In the genomic region with DNA sequence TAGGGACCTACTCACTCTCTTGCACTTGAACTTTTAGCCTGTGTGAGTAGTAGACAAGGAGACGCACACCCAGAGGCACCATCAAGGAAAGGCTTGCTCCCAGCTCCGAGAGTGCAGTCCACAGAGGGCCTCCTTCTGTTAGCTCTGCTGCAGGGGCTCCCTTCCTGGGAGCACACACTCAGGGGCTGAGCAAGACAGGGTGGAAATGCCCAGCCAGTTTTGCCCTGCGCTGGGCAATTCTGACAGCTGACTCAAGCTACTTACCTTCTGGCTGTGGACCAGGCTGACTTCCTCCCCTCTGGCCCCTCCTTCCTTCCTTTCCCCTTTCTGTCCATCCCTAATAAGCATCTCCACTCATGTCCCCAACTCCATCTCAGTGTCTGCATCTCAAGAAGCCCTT, we compare ENCODE assay signal across 13 cellular contexts.
"Had no signal": no experiment of that assay in that cellular context is flagged by ENCODE, and none has a peak within 500 bp of the region (broad histone marks: within the 10 kb centered on the region; RNA-seq: fewer than 3 reads in every experiment).

No MANE protein-coding gene starts in this region.

- H3K9me3 ChIP-seq: heart left ventricle, neutrophil, transverse colon had no signal

- H3K27ac ChIP-seq: heart left ventricle, neutrophil, transverse colon had no signal

- ATAC-seq: activated T-cell treated with anti-CD3 and anti-CD28 coated beads, Interleukin-2, amount 50 U/mL, for 72 hours; heart left ventricle had no signal

- H3K9me3 Mint-ChIP-seq: activated CD4-positive, alpha-beta T cell treated with anti-CD3 and anti-CD28 coated beads, Interleukin-2, amount 10 ng/mL, durations not matched to agents 24 days and 14 days; activated T-cell treated with anti-CD3 and anti-CD28 coated beads, Interleukin-2, amount 50 U/mL, for 72 hours; T-helper 1 cell treated with Interleukin-12 subunit alpha and Interleukin-12 subunit beta and Interleukin-4 antibody, amounts not matched to agents 30 μg/mL and 1 μg/mL, for 36 hours had no signal

- H3K4me1 ChIP-seq: transverse colon had no signal

- H3K36me3 ChIP-seq: heart left ventricle, neutrophil, transverse colon had no signal

- H3K4me3 ChIP-seq: heart left ventricle, transverse colon had no signal

- H3K4me3 Mint-ChIP-seq: activated CD4-positive, alpha-beta T cell treated with anti-CD3 and anti-CD28 coated beads, Interleukin-2, amount 10 ng/mL, durations not matched to agents 24 days and 14 days; activated T-cell treated with anti-CD3 and anti-CD28 coated beads, Interleukin-2, amount 50 U/mL, for 72 hours; T-helper 1 cell treated with Interleukin-12 subunit alpha and Interleukin-12 subunit beta and Interleukin-4 antibody, amounts not matched to agents 30 μg/mL and 1 μg/mL, for 36 hours had no signal

- H3K27ac Mint-ChIP-seq: activated CD4-positive, alpha-beta T cell treated with anti-CD3 and anti-CD28 coated beads, Interleukin-2, amount 10 ng/mL, durations not matched to agents 24 days and 14 days; activated T-cell treated with anti-CD3 and anti-CD28 coated beads, Interleukin-2, amount 50 U/mL, for 72 hours; T-helper 1 cell treated with Interleukin-12 subunit alpha and Interleukin-12 subunit beta and Interleukin-4 antibody, amounts not matched to agents 30 μg/mL and 1 μg/mL, for 36 hours had no signal

- FAIRE-seq: bronchial epithelial cell, endothelial cell of umbilical vein, islet of Langerhans, small intestine had no signal

- H3K27me3 Mint-ChIP-seq: activated CD4-positive, alpha-beta T cell treated with anti-CD3 and anti-CD28 coated beads, Interleukin-2, amount 10 ng/mL, durations not matched to agents 24 days and 14 days had no signal

- DNase-seq: activated CD4-positive, alpha-beta T cell treated with anti-CD3 and anti-CD28 coated beads, Interleukin-2, amount 10 ng/mL, durations not matched to agents 24 days and 14 days; activated naive CD4-positive, alpha-beta T cell; activated T-cell treated with anti-CD3 and anti-CD28 coated beads, Interleukin-2, amount 50 U/mL, for 72 hours; aorta; foreskin melanocyte; heart left ventricle; small intestine; transverse colon had no signal
